Comparison of ENCODE assay signal across 11 cellular contexts in the genomic region with DNA sequence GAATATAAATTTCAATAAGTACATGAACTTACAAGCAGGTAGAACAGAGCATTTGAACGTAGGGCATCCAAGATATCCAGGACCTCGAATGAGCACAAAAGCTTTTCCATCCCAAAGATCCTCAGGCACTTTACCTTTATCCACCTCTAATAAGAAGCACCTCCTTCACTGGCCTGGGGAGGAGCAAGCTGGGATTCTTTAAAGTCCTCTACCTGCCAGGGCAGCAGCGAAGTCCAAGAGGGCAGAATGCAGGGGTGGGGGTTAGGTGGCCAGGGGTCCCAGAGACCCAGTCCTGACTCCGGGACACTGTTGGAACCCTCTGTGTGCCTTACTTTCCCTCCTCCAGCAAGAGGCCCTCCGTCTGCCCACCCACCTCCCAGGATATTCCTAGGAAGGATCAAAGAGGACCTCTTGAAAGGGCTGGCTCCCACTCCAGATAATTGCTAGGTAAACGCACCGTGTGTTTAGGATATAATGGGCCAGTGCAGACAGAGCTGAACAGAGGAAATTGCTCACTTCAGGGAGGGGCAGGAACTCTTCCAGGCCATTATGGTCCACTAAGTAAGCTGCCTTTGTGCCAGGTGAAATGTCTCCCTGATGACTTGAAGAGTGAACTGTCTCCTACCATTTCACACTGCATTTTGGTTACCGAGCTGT.
A peak's percentile ranks its signal among the peaks of the same experiment; 100 is the strongest.
DNase-seq lines count a peak whose midpoint lies in the region; ATAC-seq and TF ChIP-seq lines count a peak whose summit lies in the region.
"Had no signal": no experiment of that assay in that cellular context is flagged by ENCODE, and none has a peak within 500 bp of the region (broad histone marks: within the 10 kb centered on the region; RNA-seq: fewer than 3 reads in every experiment).

No MANE protein-coding gene starts in this region.

- H3K4me1 ChIP-seq in left lung: peaks cover 6 to 9% of the 10 kb centered on the region in 2 donors

- in situ Hi-C loops in G401 (cut with HindIII; ENCODE audit: low sequenced_read_pairs): no loop called here

- peaks cover 0 to under 1% of the 10 kb centered on the region in 2 donors for H3K27me3 ChIP-seq in left lung
- H3K27me3 ChIP-seq: tibial nerve had no signal

- H3K27ac ChIP-seq in left lung: no peak overlapping the region
- H3K27ac ChIP-seq: tibial nerve had no signal

- no peaks in the 10 kb centered on the region for H3K9me3 ChIP-seq in left lung
- H3K9me3 ChIP-seq: tibial nerve had no signal

- no peaks in the 10 kb centered on the region for H3K36me3 ChIP-seq in left lung
- H3K36me3 ChIP-seq: tibial nerve had no signal

- DNase-seq in DMS153 treated with DMSO at 0.1 percent for 48 hours (lab: John Stamatoyannopoulos, UW; ENCODE audit: unreplicated experiment): peak; percentile 91
- DNase-seq in NCI-H1436 treated with DMSO at 0.1 percent for 48 hours (lab: John Stamatoyannopoulos, UW): peak; percentile 87
- peak; percentile 66 for DNase-seq in NCI-H774 (lab: John Stamatoyannopoulos, UW)
- DNase-seq in left lung: peak in 1 of 2 donors; percentile 42
- DNase-seq in stimulated activated CD4-positive, alpha-beta T cell treated with anti-CD3 and anti-CD28 coated beads, Interleukin-4, amount 100 ng/mL, for 1 hour: no peak
- DNase-seq in OCI-M1 (lab: John Stamatoyannopoulos, UW): no peak
- no peak for DNase-seq in G401 (ENCODE audit: low spot score)
- no peak for DNase-seq in left cardiac atrium
- DNase-seq: activated CD4-positive, alpha-beta T cell treated with anti-CD3 and anti-CD28 coated beads for 36 hours; midbrain had no signal

- no peak overlapping the region for H3K4me3 ChIP-seq in left lung
- H3K4me3 ChIP-seq: tibial nerve had no signal

- no peak for TF ChIP-seq CTCF in left lung (IDR thresholded peaks at IDR 0.05)

- intact Hi-C loops in left lung (cut with DNase I) (loop anchor here in 1 of 2 donors (10.0 kb wide), 1 partner anchor 85 kb away; no protein-coding TSS in a partner anchor), left cardiac atrium (cut with DNase I) (loop anchor here in 1 of 2 donors (5.0 kb wide), 1 partner anchor 83 kb away; no protein-coding TSS in a partner anchor)

- ATAC-seq in left lung (peak; percentile 90), left cardiac atrium (no peak)
- ATAC-seq: activated CD4-positive, alpha-beta T cell treated with anti-CD3 and anti-CD28 coated beads for 36 hours had no signal

Comparison
In these comparisons a context has a peak if more than half of its experiments do, and no peak if none do; other contexts are left out.
1. DNase-seq: peak in DMS153 treated with DMSO at 0.1 percent for 48 hours (single experiment), NCI-H1436 treated with DMSO at 0.1 percent for 48 hours (single experiment) and NCI-H774 (single experiment); none in stimulated activated CD4-positive, alpha-beta T cell treated with anti-CD3 and anti-CD28 coated beads, Interleukin-4, amount 100 ng/mL, for 1 hour (single experiment), OCI-M1 (single experiment), G401 (single experiment) and left cardiac atrium (single experiment).